ENCODE assay signal across 18 cellular contexts in genomic region chr2:233113114-233113452, GRCh38. TPM values are rescaled to one million over a fixed set of nuclear protein-coding genes. Genes with fewer than 3 reads are reported as not detected.
A peak's percentile ranks its signal among the peaks of the same experiment; 100 is the strongest.
DNase-seq lines count a peak whose midpoint lies in the region; ATAC-seq and TF ChIP-seq lines count a peak whose summit lies in the region.
"Had no signal": no experiment of that assay in that cellular context is flagged by ENCODE, and none has a peak within 500 bp of the region (broad histone marks: within the 10 kb centered on the region; RNA-seq: fewer than 3 reads in every experiment).

No MANE protein-coding gene starts in this region.

- peak overlapping the region; percentile 41 for H3K27ac Mint-ChIP-seq in activated naive CD8-positive, alpha-beta T cell
- no peak overlapping the region for H3K27ac Mint-ChIP-seq in activated naive CD8-positive, alpha-beta T cell treated with anti-CD3 and anti-CD28 coated beads for 36 hours
- H3K27ac Mint-ChIP-seq in T-cell (peak overlapping the region; percentile 34 to 55), Caco-2 (ENCODE audit: unreplicated experiment) (no peak overlapping the region)
- H3K27ac Mint-ChIP-seq in stimulated activated memory B cell treated with anti-CD40 and anti-IgM and Interleukin-4, amounts not matched to agents 10 μg/mL and 1 μg/mL and 100 μg/mL, for 72 hours: peak overlapping the region; percentile 79
- H3K27ac Mint-ChIP-seq: HFFc6 had no signal

- no peak overlapping the region for H3K4me3 ChIP-seq in Caco-2 (ENCODE audit: low read depth, low read length)
- H3K4me3 ChIP-seq: coronary artery, right lobe of liver had no signal

- no peaks in the 10 kb centered on the region for H3K9me3 ChIP-seq in Caco-2
- H3K9me3 ChIP-seq: right lobe of liver had no signal

- no peaks in the 10 kb centered on the region for H3K4me1 ChIP-seq in Caco-2
- H3K4me1 ChIP-seq: foreskin keratinocyte, right lobe of liver had no signal

- no peaks in the 10 kb centered on the region for H3K36me3 Mint-ChIP-seq in activated naive CD8-positive, alpha-beta T cell
- H3K36me3 Mint-ChIP-seq in activated naive CD8-positive, alpha-beta T cell treated with anti-CD3 and anti-CD28 coated beads for 36 hours: peaks cover 11% of the 10 kb centered on the region
- H3K36me3 Mint-ChIP-seq in T-cell (peaks cover 20% of the 10 kb centered on the region), Caco-2 (ENCODE audit: insufficient read depth, unreplicated experiment) (no peaks in the 10 kb centered on the region)
- H3K36me3 Mint-ChIP-seq in stimulated activated memory B cell treated with anti-CD40 and anti-IgM and Interleukin-4, amounts not matched to agents 10 μg/mL and 1 μg/mL and 100 μg/mL, for 72 hours: peaks cover 60% of the 10 kb centered on the region

- no peaks in the 10 kb centered on the region for H3K27me3 ChIP-seq in Caco-2 (replicated peaks; ENCODE audit: control insufficient read depth, insufficient read depth, low read length)
- H3K27me3 ChIP-seq: right lobe of liver had no signal

- POLR2A ChIA-PET in T-cell (lab: Charles Lee): interaction anchor here in 1 of 2 donors (0.7 kb wide), 1 partner anchor 37 kb away, joined by 4 read pairs; no protein-coding TSS in a partner anchor
- POLR2A ChIA-PET in Caco-2 (lab: Charles Lee): no interaction called here

- no peaks in the 10 kb centered on the region for H3K36me3 ChIP-seq in Caco-2 (ENCODE audit: control insufficient read depth, insufficient read depth, low read length)
- H3K36me3 ChIP-seq: right lobe of liver had no signal

- ATAC-seq in T-cell (replicated peaks in 1 of 4) (no peak), GM21515 (IDR thresholded peaks at IDR 0.05; ENCODE audit: unreplicated experiment) (no peak), GM21423 (IDR thresholded peaks at IDR 0.05; ENCODE audit: unreplicated experiment) (no peak)
- ATAC-seq in stimulated activated memory B cell treated with anti-CD40 and anti-IgM and Interleukin-4, amounts not matched to agents 10 μg/mL and 1 μg/mL and 100 μg/mL, for 72 hours: no peak
- ATAC-seq: foreskin keratinocyte, left colon, right lobe of liver had no signal

- no peak for TF ChIP-seq CTCF in Caco-2 (IDR thresholded peaks at IDR 0.05; ENCODE audit: insufficient read depth in 1 of 2, low read depth in 1 of 2, low read length in 1 of 2, severe bottlenecking in 1 of 2, unreplicated experiment in 1 of 2)

- BruUV-seq in Caco-2 (replicated peaks; lab: Mats Ljungman, UMichigan): no TSS peak

- no peaks in the 10 kb centered on the region for H3K9me3 Mint-ChIP-seq in activated naive CD8-positive, alpha-beta T cell (ENCODE audit: low read depth)
- H3K9me3 Mint-ChIP-seq in activated naive CD8-positive, alpha-beta T cell treated with anti-CD3 and anti-CD28 coated beads for 36 hours: no peaks in the 10 kb centered on the region
- H3K9me3 Mint-ChIP-seq in T-cell (no peaks in the 10 kb centered on the region), Caco-2 (ENCODE audit: unreplicated experiment) (no peaks in the 10 kb centered on the region)
- no peaks in the 10 kb centered on the region for H3K9me3 Mint-ChIP-seq in stimulated activated memory B cell treated with anti-CD40 and anti-IgM and Interleukin-4, amounts not matched to agents 10 μg/mL and 1 μg/mL and 100 μg/mL, for 72 hours
- H3K9me3 Mint-ChIP-seq: HFFc6 had no signal

- CTCF ChIA-PET in T-cell (lab: Charles Lee) (interaction anchor here in 1 of 2 donors (0.7 kb wide), 1 partner anchor 9 kb away, joined by 5 read pairs; no protein-coding TSS in a partner anchor), Caco-2 (lab: Charles Lee) (no interaction called here)

- H3K4me1 Mint-ChIP-seq in activated naive CD8-positive, alpha-beta T cell (ENCODE audit: low read depth): peaks cover 73% of the 10 kb centered on the region
- peaks cover 55% of the 10 kb centered on the region for H3K4me1 Mint-ChIP-seq in activated naive CD8-positive, alpha-beta T cell treated with anti-CD3 and anti-CD28 coated beads for 36 hours
- H3K4me1 Mint-ChIP-seq in T-cell (peaks cover 79 to 84% (median 80%) of the 10 kb centered on the region in 3 donors), Caco-2 (ENCODE audit: low read depth, unreplicated experiment) (no peaks in the 10 kb centered on the region)
- H3K4me1 Mint-ChIP-seq in stimulated activated memory B cell treated with anti-CD40 and anti-IgM and Interleukin-4, amounts not matched to agents 10 μg/mL and 1 μg/mL and 100 μg/mL, for 72 hours: peaks cover 81% of the 10 kb centered on the region

- no peak overlapping the region for H3K4me3 Mint-ChIP-seq in activated naive CD8-positive, alpha-beta T cell
- no peak overlapping the region for H3K4me3 Mint-ChIP-seq in activated naive CD8-positive, alpha-beta T cell treated with anti-CD3 and anti-CD28 coated beads for 36 hours
- H3K4me3 Mint-ChIP-seq in T-cell (peak overlapping the region in 1 of 3 donors; percentile 47), Caco-2 (ENCODE audit: unreplicated experiment) (no peak overlapping the region)
- H3K4me3 Mint-ChIP-seq in stimulated activated memory B cell treated with anti-CD40 and anti-IgM and Interleukin-4, amounts not matched to agents 10 μg/mL and 1 μg/mL and 100 μg/mL, for 72 hours: peak overlapping the region; percentile 48
- H3K4me3 Mint-ChIP-seq: HFFc6 had no signal

- intact Hi-C loops in Caco-2 (cut with micrococcal nuclease; ENCODE audit: unreplicated experiment): no loop called here

- DNase-seq in activated naive CD8-positive, alpha-beta T cell treated with anti-CD3 and anti-CD28 coated beads for 36 hours: no peak
- DNase-seq in T-cell (no peak), islet precursor cell (peak; percentile 49), Caco-2 (no peak)
- DNase-seq: activated naive CD4-positive, alpha-beta T cell treated with Interleukin-2 at 50 U/mL for 16 hours; foreskin keratinocyte; HFFc6; Kasumi-1; left colon; NCI-H1092 treated with DMSO at 0.1 percent for 48 hours; NCI-H2081 treated with DMSO at 0.1 percent for 48 hours; T1000 had no signal

- H3K27me3 Mint-ChIP-seq in activated naive CD8-positive, alpha-beta T cell: no peaks in the 10 kb centered on the region
- H3K27me3 Mint-ChIP-seq in activated naive CD8-positive, alpha-beta T cell treated with anti-CD3 and anti-CD28 coated beads for 36 hours: no peaks in the 10 kb centered on the region
- H3K27me3 Mint-ChIP-seq in T-cell (no peaks in the 10 kb centered on the region), Caco-2 (ENCODE audit: insufficient read depth, unreplicated experiment) (peaks cover 12% of the 10 kb centered on the region)
- no peaks in the 10 kb centered on the region for H3K27me3 Mint-ChIP-seq in stimulated activated memory B cell treated with anti-CD40 and anti-IgM and Interleukin-4, amounts not matched to agents 10 μg/mL and 1 μg/mL and 100 μg/mL, for 72 hours

RNA-seq across cellular contexts. Expression of gene INPP5D, which starts 52.9 kb away (rescaled TPM):
- total RNA-seq in activated naive CD8-positive, alpha-beta T cell treated with anti-CD3 and anti-CD28 coated beads for 36 hours: 10 to 100 TPM; 38.7 to 41.8 TPM
- total RNA-seq in T-cell (100 to 1,000 TPM; 108 to 216 (median 135) TPM), Caco-2 (2022) (not detected in 2 replicates)

Comparison
In these comparisons a context has a peak if more than half of its experiments do, and no peak if none do; other contexts are left out.
1. H3K27ac Mint-ChIP-seq: peak in activated naive CD8-positive, alpha-beta T cell (single experiment), T-cell (2 of 2) and stimulated activated memory B cell treated with anti-CD40 and anti-IgM and Interleukin-4, amounts not matched to agents 10 μg/mL and 1 μg/mL and 100 μg/mL, for 72 hours (single experiment); none in activated naive CD8-positive, alpha-beta T cell treated with anti-CD3 and anti-CD28 coated beads for 36 hours (single experiment) and Caco-2 (single experiment).
2. RNA of gene INPP5D, which starts 52.9 kb away (total RNA-seq): 108 to 216 TPM in T-cell and 38.7 to 41.8 TPM in activated naive CD8-positive, alpha-beta T cell treated with anti-CD3 and anti-CD28 coated beads for 36 hours; not detected in Caco-2; every median in the first group is over 10 times any median in the second.